In genomic region chr13:112634102-112634501, GRCh38 we compare ENCODE assay signal across 16 cellular contexts. TPM values are rescaled to one million over a fixed set of nuclear protein-coding genes. Genes with fewer than 3 reads are reported as not detected.
DNase-seq lines count a peak whose midpoint lies in the region; ATAC-seq, FAIRE-seq and TF ChIP-seq lines count a peak whose summit lies in the region.
"Had no signal": no experiment of that assay in that cellular context is flagged by ENCODE, and none has a peak within 500 bp of the region (broad histone marks: within the 10 kb centered on the region; RNA-seq: fewer than 3 reads in every experiment).

No MANE protein-coding gene starts in this region.

- H3K36me3 ChIP-seq in A673 (ENCODE audit: insufficient read depth, low read length, poor library complexity, severe bottlenecking) (no peaks in the 10 kb centered on the region), K562 (ENCODE audit: control insufficient read depth, insufficient read depth, low read length) (no peaks in the 10 kb centered on the region), colonic mucosa (no peaks in the 10 kb centered on the region)
- H3K36me3 ChIP-seq: BLaER1 treated with 17β-estradiol and CSF1 and Interleukin-3, amounts not matched to agents 10 nM and 100 nM; HAP-1 had no signal

- H3K4me1 ChIP-seq in A673 (ENCODE audit: insufficient read depth, low read length, poor library complexity, severe bottlenecking) (no peaks in the 10 kb centered on the region), K562 (replicated peaks in 1 of 2; ENCODE audit: control insufficient read depth in 2 of 2, insufficient read depth in 2 of 2, low read length in 2 of 2) (peaks cover 0 to 5% of the 10 kb centered on the region in 2 experiments; a peak in 2 of 5 replicates), colonic mucosa (no peaks in the 10 kb centered on the region)
- H3K4me1 ChIP-seq: A549, HAP-1 had no signal

- intact Hi-C loops in A673 (cut with micrococcal nuclease; ENCODE audit: unreplicated experiment) = no loop called here
- intact Hi-C loops in K562 (cut with micrococcal nuclease) = no loop called here
- intact Hi-C loops in colonic mucosa (cut with DNase I) = no loop called here

- BruUV-seq in A673 (replicated peaks; lab: Mats Ljungman, UMichigan) = no TSS peak
- BruUV-seq in K562 (replicated peaks; lab: Mats Ljungman, UMichigan) = no TSS peak

- H3K9me3 ChIP-seq in A673 (ENCODE audit: low read depth, low read length, poor library complexity, severe bottlenecking) (no peaks in the 10 kb centered on the region), K562 (replicated peaks; ENCODE audit: control insufficient read depth, insufficient read depth, low read depth, low read length) (no peaks in the 10 kb centered on the region), colonic mucosa (no peaks in the 10 kb centered on the region)
- H3K9me3 ChIP-seq: A549; BLaER1 treated with 17β-estradiol and CSF1 and Interleukin-3, amounts not matched to agents 10 nM and 100 nM; HAP-1 had no signal

- no peak overlapping the region; the same call in 1 of the 2 replicates for H2AFZ ChIP-seq in K562 (ENCODE audit: low read depth, low read length)

- no peaks in the 10 kb centered on the region for H3K79me2 ChIP-seq in K562 (ENCODE audit: control insufficient read depth, insufficient read depth, low read length)

- 0 out of 2 replicates have a peak, but pooled peaks cover 5% of the 10 kb centered on the region for H4K20me1 ChIP-seq in K562 (replicated peaks; ENCODE audit: control insufficient read depth, insufficient read depth, low read length)
- H4K20me1 ChIP-seq: BLaER1 treated with 17β-estradiol and CSF1 and Interleukin-3, amounts not matched to agents 10 nM and 100 nM had no signal

- no peak for TF ChIP-seq EP300 in K562 (IDR thresholded peaks at IDR 0.05; ENCODE audit: low read length)

- WGBS in K562 (ENCODE audit: insufficient coverage, low coverage, missing lambda C conversion rate) = 4% methylated on average over 11 of the region's 11 CpGs

- no peak for TF ChIP-seq RAD21 in K562 (CRISPR knock-in tag; conservative IDR thresholded peaks at IDR 0.05 in 1 of 2, IDR thresholded peaks at IDR 0.05 in 1 of 2)

- H3K27ac ChIP-seq in A673 (ENCODE audit: low read depth, low read length, poor library complexity, severe bottlenecking) = no peak overlapping the region
- H3K27ac ChIP-seq in K562 (ENCODE audit: extremely low read depth, low read depth, low read length) = no peak overlapping the region
- H3K27ac ChIP-seq in colonic mucosa = no peak overlapping the region
- H3K27ac ChIP-seq: A549; BLaER1 treated with 17β-estradiol and CSF1 and Interleukin-3, amounts not matched to agents 10 nM and 100 nM had no signal

- peak; percentile 73 for ATAC-seq in K562
- ATAC-seq: A549 had no signal

- H3K27me3 ChIP-seq in A673 (replicated peaks; ENCODE audit: insufficient read depth, low read depth, low read length, poor library complexity) (peaks cover 41% of the 10 kb centered on the region), K562 (ENCODE audit: control insufficient read depth in 2 of 2, insufficient read depth in 2 of 2, low read length in 2 of 2) (peaks cover 17 to 36% of the 10 kb centered on the region in 2 experiments; a peak in 4 of 5 replicates), colonic mucosa (peaks cover 4% of the 10 kb centered on the region)
- H3K27me3 ChIP-seq: BLaER1 treated with 17β-estradiol and CSF1 and Interleukin-3, amounts not matched to agents 10 nM and 100 nM had no signal

- FAIRE-seq in K562 (lab: Jason Lieb, UNC) = no peak
- FAIRE-seq: A549, H1, HTR-8/SVneo had no signal

- CTCF ChIA-PET in A673 (lab: Charles Lee) (no interaction called here), K562 (lab: Yijun Ruan, JAX; ENCODE audit: low intra/inter-chr PET ratio) (no interaction called here)

- H3K4me2 ChIP-seq in K562 (ENCODE audit: insufficient read depth, low read length) = no peak overlapping the region
- H3K4me2 ChIP-seq: A549; BLaER1 treated with 17β-estradiol and CSF1 and Interleukin-3, amounts not matched to agents 10 nM and 100 nM had no signal

- in situ Hi-C loops in K562 (cut with MboI) = no loop called here

- DNase-seq in A673 (ENCODE audit: low spot score) = peak; percentile 19
- DNase-seq in HT1080 (ENCODE audit: low read depth) = peak; percentile 18
- DNase-seq in K562 (ENCODE audit: extremely low read depth in 1 of 4, low spot score in 3 of 4) = peak in 2 of 4 experiments; percentile 14 to 25
- peak; percentile 41 for DNase-seq in mesenteric fat pad (ENCODE audit: low spot score)
- DNase-seq in colonic mucosa = no peak
- no peak for DNase-seq in activated CD8-positive, alpha-beta memory T cell treated with anti-CD3 and anti-CD28 coated beads, Interleukin-2, amount 50 U/mL, for 4 hours
- DNase-seq in activated CD8-positive, alpha-beta memory T cell treated with anti-CD3 and anti-CD28 coated beads, Interleukin-2, amount 50 U/mL, for 48 hours = no peak
- DNase-seq: AML-193; CD4-positive, CD25-positive, alpha-beta regulatory T cell; DMS53; GF-D8 had no signal

- H3K9me1 ChIP-seq in K562 (ENCODE audit: control insufficient read depth, insufficient read depth, low read length) = no peaks in the 10 kb centered on the region

- no peak for TF ChIP-seq CTCF in A673 (conservative IDR thresholded peaks at IDR 0.05; ENCODE audit: low read depth, low read length)
- TF ChIP-seq CTCF in K562 (IDR thresholded peaks at IDR 0.05 in 2 of 3, conservative IDR thresholded peaks at IDR 0.05 in 1 of 3; ENCODE audit: insufficient read depth in 2 of 3, low read depth in 1 of 3, low read length in 3 of 3) = no peak
- no peak for TF ChIP-seq CTCF in colonic mucosa (IDR thresholded peaks at IDR 0.05)

- no peak overlapping the region for H3K9ac ChIP-seq in K562 (ENCODE audit: insufficient read depth in 1 of 2, low read depth in 2 of 2, low read length in 2 of 2)
- no peak overlapping the region for H3K9ac ChIP-seq in colonic mucosa (ENCODE audit: low read depth in 2 of 2, low read length in 2 of 2)
- H3K9ac ChIP-seq: BLaER1 treated with 17β-estradiol and CSF1 and Interleukin-3, amounts not matched to agents 10 nM and 100 nM had no signal

- POLR2A ChIA-PET in A673 (lab: Charles Lee; ENCODE audit: low non-redundant PET) = interaction anchor here (0.7 kb wide), 1 partner anchor 28 kb away, joined by 3 read pairs; no protein-coding TSS in a partner anchor
- POLR2A ChIA-PET in K562 (lab: Yijun Ruan, JAX) = interaction anchor here (0.6 to 1.0 kb wide), 4 partner anchors 11 to 151 kb away, joined by 3 to 5 read pairs (median 4); no protein-coding TSS in a partner anchor

- TF ChIP-seq POLR2A in K562 (conservative IDR thresholded peaks at IDR 0.05) = no peak

- H3K4me3 ChIP-seq in A673 (ENCODE audit: low read depth, low read length, poor library complexity, severe bottlenecking) (no peak overlapping the region), K562 (no peak overlapping the region), colonic mucosa (no peak overlapping the region)
- H3K4me3 ChIP-seq: A549; BLaER1 treated with 17β-estradiol and CSF1 and Interleukin-3, amounts not matched to agents 10 nM and 100 nM; HAP-1 had no signal

RNA-seq across cellular contexts. Expression of gene TUBGCP3, which starts 46.1 kb away (rescaled TPM):
- total RNA-seq in A673 (2021) = 61.4 and 63.9 TPM in 2 replicates
- 19.5 and 29.7 TPM in 2 replicates for total RNA-seq in HT1080 (2014; rRNA removed; shearing (Covaris generic))
- polyA plus RNA-seq in HT1080 (2015; cell fraction: cytosol; rRNA removed) = 29.6 and 33.3 TPM in 2 replicates
- 37.9 and 43.0 TPM in 2 replicates for polyA plus RNA-seq in HT1080 (2015; cell fraction: nucleus; rRNA removed)
- total RNA-seq in K562 (2011; cell fraction: chromatin; rRNA removed; ENCODE audit: low replicate concordance) = 90.0 and 116 TPM in 2 replicates
- 35.5 and 45.8 TPM in 2 replicates for total RNA-seq in K562 (2011; cell fraction: nucleolus; rRNA removed)
- 72.4 and 102 TPM in 2 replicates for total RNA-seq in K562 (2011; cell fraction: nucleoplasm; rRNA removed)
- total RNA-seq in K562 (2014; rRNA removed) = 11.8 and 12.4 TPM in 2 replicates
- total RNA-seq in K562 (2014; rRNA removed; fragmentation: Illumina TruSeq; extraction: Trizol) = 14.2 and 15.4 TPM in 2 replicates
- 14.0 and 15.2 TPM in 2 replicates for total RNA-seq in K562 (2015; rRNA removed; fragmentation: Illumina TruSeq; extraction: Trizol)
- 24.8 and 27.8 TPM in 2 replicates for total RNA-seq in K562 (2021)
- 20.2 and 21.0 TPM in 2 replicates for polyA plus RNA-seq in K562 (2011; rRNA removed)
- 21.9 and 30.6 TPM in 2 replicates for polyA plus RNA-seq in K562 (2011; cell fraction: cytosol; rRNA removed)
- 54.8 and 55.0 TPM in 2 replicates for polyA plus RNA-seq in K562 (2011; cell fraction: nucleus; rRNA removed)
- polyA plus RNA-seq in K562 (2012) = 15.8 and 17.5 TPM in 2 replicates
- polyA plus RNA-seq in K562 (2014; fragmentation: Illumina TruSeq; extraction: Trizol) = 18.2 and 19.8 TPM in 2 replicates
- polyA plus RNA-seq in K562 (2014; fragmentation: Nextera tagmentation; extraction: Ambion mirVana) = 1 to 10 TPM; 3.0 to 3.6 TPM
- polyA plus RNA-seq in K562 (2014; rRNA removed) = 17.3 and 17.9 TPM in 2 replicates
- polyA minus RNA-seq in K562 (2011; rRNA and poly(A)+ RNA removed) = 43.9 and 46.2 TPM in 2 replicates
- 15.8 and 16.5 TPM in 2 replicates for polyA minus RNA-seq in K562 (2011; cell fraction: cytosol; rRNA and poly(A)+ RNA removed)
- polyA minus RNA-seq in K562 (2011; cell fraction: nucleus; rRNA and poly(A)+ RNA removed) = 38.0 and 58.4 TPM in 2 replicates
- 27.3 TPM for total RNA-seq in mesenteric fat pad
- total RNA-seq in colonic mucosa = 10 to 100 TPM; 24.9 to 39.4 TPM

RNA-seq across cellular contexts. Expression of gene ATP11A, which starts 55.7 kb away (rescaled TPM):
- total RNA-seq in A673 (2021) (9.4 and 11.8 TPM in 2 replicates), K562 (2014; rRNA removed) (4.2 and 5.4 TPM in 2 replicates), K562 (2014; rRNA removed; fragmentation: Illumina TruSeq; extraction: Trizol) (4.8 and 5.5 TPM in 2 replicates), K562 (2015; rRNA removed; fragmentation: Illumina TruSeq; extraction: Trizol) (3.4 TPM in 2 replicates), K562 (2021) (28.6 and 34.2 TPM in 2 replicates), mesenteric fat pad (63.5 TPM), colonic mucosa (10 to 100 TPM; 15.8 to 19.6 TPM)
- 5.0 and 7.7 TPM in 2 replicates for total RNA-seq in HT1080 (2014; rRNA removed; shearing (Covaris generic))
- polyA plus RNA-seq in HT1080 (2015; cell fraction: cytosol; rRNA removed) = 9.0 and 11.3 TPM in 2 replicates
- polyA plus RNA-seq in HT1080 (2015; cell fraction: nucleus; rRNA removed) = 18.7 and 20.4 TPM in 2 replicates
- total RNA-seq in K562 (2011; cell fraction: chromatin; rRNA removed; ENCODE audit: low replicate concordance) = 106 and 127 TPM in 2 replicates
- 46.5 and 55.5 TPM in 2 replicates for total RNA-seq in K562 (2011; cell fraction: nucleolus; rRNA removed)
- total RNA-seq in K562 (2011; cell fraction: nucleoplasm; rRNA removed) = 73.7 and 99.4 TPM in 2 replicates
- polyA plus RNA-seq in K562 (2011; rRNA removed) (2.9 and 4.3 TPM in 2 replicates), K562 (2014; fragmentation: Illumina TruSeq; extraction: Trizol) (9.0 and 11.1 TPM in 2 replicates), K562 (2014; fragmentation: Nextera tagmentation; extraction: Ambion mirVana) (under 1 TPM; 0.38 to 0.55 TPM), K562 (2014; rRNA removed) (8.4 and 8.6 TPM in 2 replicates)
- polyA plus RNA-seq in K562 (2011; cell fraction: cytosol; rRNA removed) = 3.6 and 3.8 TPM in 2 replicates
- polyA plus RNA-seq in K562 (2011; cell fraction: nucleus; rRNA removed) = 41.4 and 54.7 TPM in 2 replicates
- 9.8 and 16.5 TPM in 2 replicates for polyA plus RNA-seq in K562 (2012)
- polyA minus RNA-seq in K562 (2011; rRNA and poly(A)+ RNA removed) = 8.1 and 10.1 TPM in 2 replicates
- polyA minus RNA-seq in K562 (2011; cell fraction: cytosol; rRNA and poly(A)+ RNA removed) = 9.3 and 15.4 TPM in 2 replicates
- 19.8 and 28.4 TPM in 2 replicates for polyA minus RNA-seq in K562 (2011; cell fraction: nucleus; rRNA and poly(A)+ RNA removed)

Comparison
In these comparisons a context has a peak if more than half of its experiments do, and no peak if none do; other contexts are left out.
1. DNase-seq: peak in A673 (single experiment), HT1080 (single experiment) and mesenteric fat pad (single experiment); none in colonic mucosa (single experiment), activated CD8-positive, alpha-beta memory T cell treated with anti-CD3 and anti-CD28 coated beads, Interleukin-2, amount 50 U/mL, for 4 hours (single experiment) and activated CD8-positive, alpha-beta memory T cell treated with anti-CD3 and anti-CD28 coated beads, Interleukin-2, amount 50 U/mL, for 48 hours (single experiment).